ENCODE assay signal across 19 cellular contexts in genomic region chr3:51304230-51304629, GRCh38.
DNase-seq lines count a peak whose midpoint lies in the region; ATAC-seq and TF ChIP-seq lines count a peak whose summit lies in the region.
"Had no signal": no experiment of that assay in that cellular context is flagged by ENCODE, and none has a peak within 500 bp of the region (broad histone marks: within the 10 kb centered on the region; RNA-seq: fewer than 3 reads in every experiment).

No MANE protein-coding gene starts in this region.

- H2BK12ac ChIP-seq in neuronal stem cell (ENCODE audit: low read length) (no peak overlapping the region), mesenchymal stem cell (ENCODE audit: low read length in 2 of 2) (no peak overlapping the region)

- H3K27ac Mint-ChIP-seq in GM23338 (no peak overlapping the region), glutamatergic neuron (ENCODE audit: unreplicated experiment) (no peak overlapping the region)
- H3K27ac Mint-ChIP-seq: B cell had no signal

- H3K14ac ChIP-seq in neuronal stem cell (ENCODE audit: low read length) (no peak overlapping the region), mesenchymal stem cell (ENCODE audit: low read length in 2 of 2) (no peak overlapping the region)

- H3K9ac ChIP-seq in neuronal stem cell (ENCODE audit: low read depth, low read length, poor library complexity) (no peak overlapping the region), mesenchymal stem cell (ENCODE audit: low read length) (no peak overlapping the region)
- H3K9ac ChIP-seq: GM23248 had no signal

- no peak overlapping the region for H3K23ac ChIP-seq in neuronal stem cell (ENCODE audit: low read depth, low read length, poor library complexity)
- no peak overlapping the region for H3K23ac ChIP-seq in mesenchymal stem cell (ENCODE audit: low read length in 2 of 2)

- H3K27me3 Mint-ChIP-seq in GM23338 (ENCODE audit: insufficient read depth, low read depth, poor library complexity) (no peaks in the 10 kb centered on the region), glutamatergic neuron (ENCODE audit: unreplicated experiment) (peaks cover 4% of the 10 kb centered on the region)

- H3K9me3 ChIP-seq in neuronal stem cell (replicated peaks in 1 of 2; ENCODE audit: control insufficient read depth in 2 of 2, insufficient read depth in 1 of 2, low read depth in 1 of 2, low read length in 2 of 2) (peaks cover 0 to 2% of the 10 kb centered on the region in 2 donors), mesenchymal stem cell (ENCODE audit: control insufficient read depth, low read length) (peaks cover 11% of the 10 kb centered on the region), thyroid gland (no peaks in the 10 kb centered on the region)

- no peak for TF ChIP-seq POLR2A in thyroid gland (IDR thresholded peaks at IDR 0.05)

- H3K36me3 ChIP-seq in GM23338 (ENCODE audit: insufficient read depth) (no peaks in the 10 kb centered on the region), neuronal stem cell (replicated peaks in 1 of 2; ENCODE audit: control insufficient read depth in 2 of 2, insufficient read depth in 2 of 2, low read length in 2 of 2) (no peaks in the 10 kb centered on the region), mesenchymal stem cell (ENCODE audit: control insufficient read depth in 1 of 2, insufficient read depth in 2 of 2, low read depth in 1 of 2, low read length in 2 of 2) (no peaks in the 10 kb centered on the region), thyroid gland (no peaks in the 10 kb centered on the region)

- H4K8ac ChIP-seq in neuronal stem cell (ENCODE audit: low read depth, low read length) (no peak overlapping the region), mesenchymal stem cell (ENCODE audit: low read length) (no peak overlapping the region)

- H2BK15ac ChIP-seq in neuronal stem cell (ENCODE audit: low read length) (no peak overlapping the region), mesenchymal stem cell (ENCODE audit: low read depth, poor library complexity, severe bottlenecking) (no peak overlapping the region)

- H3K79me2 ChIP-seq in GM23338 (replicated peaks; ENCODE audit: insufficient read depth), result no peaks in the 10 kb centered on the region

- H2BK120ac ChIP-seq in neuronal stem cell (ENCODE audit: low read depth, low read length) (no peak overlapping the region), mesenchymal stem cell (ENCODE audit: low read depth, low read length) (no peak overlapping the region)

- no peak for TF ChIP-seq CTCF in GM23338 (conservative IDR thresholded peaks at IDR 0.05; ENCODE audit: low read depth in 2 of 2)
- TF ChIP-seq CTCF in glutamatergic neuron (IDR thresholded peaks at IDR 0.05; ENCODE audit: partially characterized antibody, unreplicated experiment), result no peak
- TF ChIP-seq CTCF in thyroid gland (IDR thresholded peaks at IDR 0.05), result no peak

- H3K4me1 ChIP-seq in GM23338 (ENCODE audit: insufficient read depth), result no peaks in the 10 kb centered on the region
- peaks cover 2 to 15% of the 10 kb centered on the region in 2 donors for H3K4me1 ChIP-seq in neuronal stem cell (ENCODE audit: control insufficient read depth in 2 of 2, insufficient read depth in 1 of 2, low read depth in 1 of 2, low read length in 2 of 2)
- no peaks in the 10 kb centered on the region for H3K4me1 ChIP-seq in mesenchymal stem cell (ENCODE audit: control insufficient read depth, insufficient read depth, low read depth, low read length)
- H3K4me1 ChIP-seq in thyroid gland, result peaks cover 0 to 7% of the 10 kb centered on the region in 2 donors

- H3K9me3 Mint-ChIP-seq in GM23338 (no peaks in the 10 kb centered on the region; the same call in 1 of the 3 replicates), glutamatergic neuron (ENCODE audit: unreplicated experiment) (peaks cover 9% of the 10 kb centered on the region)

- WGBS in neuronal stem cell (ENCODE audit: extremely low coverage in 2 of 2, insufficient read length in 2 of 2, insufficient replicate concordance in 1 of 2), 2 donors, result no CpG with 5 or more reads among the region's 4 CpGs
- 80% methylated on average over 4 of the region's 4 CpGs for WGBS in mesenchymal stem cell
- 73% methylated on average over 2 to 4 of the region's 4 CpGs for WGBS in thyroid gland, 2 donors

- H3K4me2 ChIP-seq in GM23338, result no peak overlapping the region
- no peak overlapping the region for H3K4me2 ChIP-seq in neuronal stem cell (ENCODE audit: insufficient read depth, low read length, poor library complexity, severe bottlenecking)
- H3K4me2 ChIP-seq in mesenchymal stem cell (ENCODE audit: low read length, poor library complexity, severe bottlenecking), result no peak overlapping the region

- no peaks in the 10 kb centered on the region for H4K20me1 ChIP-seq in GM23338 (replicated peaks; ENCODE audit: insufficient read depth)

- H4K91ac ChIP-seq in neuronal stem cell (ENCODE audit: low read depth, low read length, poor library complexity) (peak overlapping the region; percentile 19), mesenchymal stem cell (ENCODE audit: low read length) (no peak overlapping the region)

- H2AK5ac ChIP-seq in neuronal stem cell (ENCODE audit: low read depth, low read length) (peak overlapping the region; percentile 24), mesenchymal stem cell (ENCODE audit: low read length, severe bottlenecking) (no peak overlapping the region)

- H3K18ac ChIP-seq in neuronal stem cell (ENCODE audit: low read length), result peak overlapping the region; percentile 72
- H3K18ac ChIP-seq in mesenchymal stem cell (ENCODE audit: low read depth in 1 of 2, low read length in 2 of 2), result no peak overlapping the region

- H3K4me3 ChIP-seq in GM23338 (no peak overlapping the region), neuronal stem cell (ENCODE audit: low read length in 2 of 2) (no peak overlapping the region), mesenchymal stem cell (ENCODE audit: insufficient read depth in 1 of 2, low read depth in 1 of 2, low read length in 2 of 2) (no peak overlapping the region), thyroid gland (replicated peaks in 1 of 3) (no peak overlapping the region)
- H3K4me3 ChIP-seq: GM23248, K562 had no signal

- H3K4ac ChIP-seq in neuronal stem cell (ENCODE audit: low read length) (no peak overlapping the region), mesenchymal stem cell (ENCODE audit: low read depth in 1 of 2, low read length in 2 of 2) (no peak overlapping the region)

- H3K27ac ChIP-seq in GM23338 (ENCODE audit: low read depth) (no peak overlapping the region), neuronal stem cell (replicated peaks; ENCODE audit: low read length) (peak overlapping the region; percentile 63), mesenchymal stem cell (ENCODE audit: low read length, poor library complexity, severe bottlenecking) (no peak overlapping the region), thyroid gland (no peak overlapping the region)
- H3K27ac ChIP-seq: GM23248 had no signal

- H2BK5ac ChIP-seq in neuronal stem cell (ENCODE audit: low read length) (peak overlapping the region; percentile 46), mesenchymal stem cell (ENCODE audit: low read depth, low read length, poor library complexity, severe bottlenecking) (no peak overlapping the region)

- ATAC-seq in GM23338, result peak; percentile 86
- ATAC-seq: K562, SK-N-SH treated with all-trans-retinoic acid at 6 μM for 48 hours had no signal

- H2AFZ ChIP-seq in GM23338 (no peak overlapping the region), neuronal stem cell (ENCODE audit: low read length) (no peak overlapping the region), mesenchymal stem cell (ENCODE audit: low read depth, low read length) (no peak overlapping the region)
- H2AFZ ChIP-seq: GM23248 had no signal

- H3K79me1 ChIP-seq in neuronal stem cell (ENCODE audit: low read depth, low read length) (no peaks in the 10 kb centered on the region), mesenchymal stem cell (replicated peaks; ENCODE audit: low read length, poor library complexity, severe bottlenecking) (no peaks in the 10 kb centered on the region)

- no peaks in the 10 kb centered on the region for H3K27me3 ChIP-seq in GM23338 (ENCODE audit: insufficient read depth)
- no peaks in the 10 kb centered on the region for H3K27me3 ChIP-seq in neuronal stem cell (ENCODE audit: control insufficient read depth in 3 of 3, insufficient read depth in 3 of 3, low read depth in 1 of 3, low read length in 3 of 3)
- no peaks in the 10 kb centered on the region for H3K27me3 ChIP-seq in mesenchymal stem cell (ENCODE audit: control insufficient read depth in 1 of 2, insufficient read depth in 1 of 2, low read length in 2 of 2)
- no peaks in the 10 kb centered on the region for H3K27me3 ChIP-seq in thyroid gland

- H3K4me3 Mint-ChIP-seq in GM23338 (no peak overlapping the region), glutamatergic neuron (ENCODE audit: unreplicated experiment) (no peak overlapping the region)
- H3K4me3 Mint-ChIP-seq: B cell had no signal

- intact Hi-C loops in thyroid gland (cut with DNase I), result no loop called here

- peak; percentile 16 for DNase-seq in GM23338 (ENCODE audit: low spot score)
- peak; percentile 5 for DNase-seq in SK-N-DZ (ENCODE audit: low spot score)
- DNase-seq in glutamatergic neuron, result peak; percentile 61
- no peak for DNase-seq in neuronal stem cell (ENCODE audit: low spot score)
- no peak for DNase-seq in mesenchymal stem cell
- DNase-seq in thyroid gland, result no peak
- DNase-seq in NCI-H187 treated with DMSO at 0.1 percent for 48 hours (lab: John Stamatoyannopoulos, UW), result no peak
- DNase-seq: COR-L47, DMS153, GF-D8, GM23248, NCI-H1105, NCI-H187, NCI-H345, NCI-H526, SHP77 treated with DMSO at 0.1 percent for 48 hours had no signal

- no peaks in the 10 kb centered on the region for H3K9me2 ChIP-seq in GM23338 (ENCODE audit: insufficient read depth)

- H3F3A ChIP-seq in GM23338 (replicated peaks; ENCODE audit: low read depth), result no peaks in the 10 kb centered on the region

- H3K36me3 Mint-ChIP-seq in GM23338 (ENCODE audit: low read depth) (peaks cover 4% of the 10 kb centered on the region; the same call in 2 of the 3 replicates), glutamatergic neuron (ENCODE audit: unreplicated experiment) (peaks cover 24% of the 10 kb centered on the region)

- H3K4me1 Mint-ChIP-seq in GM23338 (no peaks in the 10 kb centered on the region), glutamatergic neuron (ENCODE audit: low read depth, unreplicated experiment) (no peaks in the 10 kb centered on the region)
- H3K4me1 Mint-ChIP-seq: B cell had no signal

TF ChIP-seq in GM23338, 12 proteins besides CTCF, POLR2A, EP300 and RAD21:
- TF ChIP-seq EZH2 (IDR thresholded peaks at IDR 0.05; ENCODE audit: low read depth, unreplicated experiment) (no peak), EZH2phosphoT487 (IDR thresholded peaks at IDR 0.05; ENCODE audit: unreplicated experiment) (no peak), STAT1 (IDR thresholded peaks at IDR 0.05; ENCODE audit: unreplicated experiment) (no peak), POLR2AphosphoS5 (IDR thresholded peaks at IDR 0.05; ENCODE audit: low read depth) (no peak), ZNF114 (CRISPR knock-in tag; IDR thresholded peaks at IDR 0.05) (no peak)

Comparison
In these comparisons a context has a peak if more than half of its experiments do, and no peak if none do; other contexts are left out.
1. DNase-seq: peak in GM23338 (single experiment), SK-N-DZ (single experiment) and glutamatergic neuron (single experiment); none in neuronal stem cell (single experiment), mesenchymal stem cell (single experiment), thyroid gland (0 of 2) and NCI-H187 treated with DMSO at 0.1 percent for 48 hours (single experiment).